Comparison of ENCODE assay signal across 8 cellular contexts in the genomic region with DNA sequence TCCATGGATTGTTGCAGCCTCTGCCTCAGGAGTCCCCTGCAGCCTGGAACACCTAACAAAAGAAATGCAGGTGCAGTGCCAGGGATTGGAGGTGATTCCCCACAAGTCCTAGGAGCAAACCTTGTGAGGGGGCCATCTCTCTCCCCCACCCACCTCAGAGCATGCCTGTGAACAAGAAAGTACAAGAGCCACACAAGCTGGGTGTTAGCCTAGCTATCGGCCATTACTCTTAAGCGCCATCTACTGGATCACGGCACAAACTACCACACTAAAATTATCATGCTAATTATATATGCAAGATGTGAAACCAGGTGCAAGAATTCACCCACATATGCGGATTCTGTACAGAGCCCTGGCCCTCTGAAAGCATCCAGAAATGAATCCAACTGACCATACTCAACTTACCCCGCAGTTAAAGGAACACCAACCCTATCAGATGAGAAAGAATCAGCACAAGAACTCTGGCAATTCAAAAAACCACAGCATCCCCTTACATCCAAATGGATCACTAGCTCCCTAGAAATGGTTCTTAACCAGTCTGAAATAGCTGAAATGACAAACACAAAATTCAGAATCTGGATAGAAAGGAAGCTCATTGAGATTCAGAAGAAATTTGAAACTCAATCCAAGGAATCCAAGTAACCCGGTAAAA. TPM values are rescaled to one million over a fixed set of nuclear protein-coding genes. Genes with fewer than 3 reads are reported as not detected.
DNase-seq lines count a peak whose midpoint lies in the region; TF ChIP-seq lines count a peak whose summit lies in the region.

No MANE protein-coding gene starts in this region.

- H3K79me2 ChIP-seq in GM23248 (ENCODE audit: insufficient read depth) (no peaks in the 10 kb centered on the region; the same call in 1 of the 2 replicates), SU-DHL-6 (ENCODE audit: insufficient read depth, low read length) (no peaks in the 10 kb centered on the region)

- H3K9ac ChIP-seq in GM23248 (no peak overlapping the region), SU-DHL-6 (ENCODE audit: low read length) (no peak overlapping the region)

- H3K9me3 ChIP-seq in GM23248 (ENCODE audit: low read depth) = no peaks in the 10 kb centered on the region
- no peaks in the 10 kb centered on the region for H3K9me3 ChIP-seq in SU-DHL-6 (ENCODE audit: insufficient read depth, low read length)
- H3K9me3 ChIP-seq in iPS DF 6.9 (ENCODE audit: control insufficient read depth, insufficient read depth, low read length) = no peaks in the 10 kb centered on the region

- peaks cover 16% of the 10 kb centered on the region for H3F3A ChIP-seq in GM23248 (ENCODE audit: insufficient read depth)
- peaks cover 10% of the 10 kb centered on the region; the same call in 1 of the 2 replicates for H3F3A ChIP-seq in SU-DHL-6 (ENCODE audit: insufficient read depth)

- H3K36me3 ChIP-seq in GM23248 (ENCODE audit: low read depth) = no peaks in the 10 kb centered on the region
- H3K36me3 ChIP-seq in SU-DHL-6 (ENCODE audit: low read length) = no peaks in the 10 kb centered on the region
- no peaks in the 10 kb centered on the region for H3K36me3 ChIP-seq in iPS DF 6.9 (ENCODE audit: control insufficient read depth, insufficient read depth, low read length)

- no peaks in the 10 kb centered on the region for H4K20me1 ChIP-seq in GM23248 (ENCODE audit: insufficient read depth)
- H4K20me1 ChIP-seq in SU-DHL-6 (ENCODE audit: low read depth, low read length) = no peaks in the 10 kb centered on the region

- no peaks in the 10 kb centered on the region for H3K27me3 ChIP-seq in GM23248 (replicated peaks; ENCODE audit: insufficient read depth)
- H3K27me3 ChIP-seq in SU-DHL-6 (ENCODE audit: low read length) = no peaks in the 10 kb centered on the region
- H3K27me3 ChIP-seq in iPS DF 6.9 (ENCODE audit: control insufficient read depth, insufficient read depth, low read length) = no peaks in the 10 kb centered on the region

- TF ChIP-seq CTCF in SU-DHL-6 (IDR thresholded peaks at IDR 0.05; ENCODE audit: insufficient read depth, low read length, poor library complexity, severe bottlenecking) (peak; percentile 83), astrocyte of the spinal cord (IDR thresholded peaks at IDR 0.05; ENCODE audit: low read depth, low read length) (peak; percentile 86)

- H3K4me1 ChIP-seq in GM23248 (ENCODE audit: insufficient read depth) = peaks cover 31% of the 10 kb centered on the region
- H3K4me1 ChIP-seq in iPS DF 6.9 (ENCODE audit: control insufficient read depth, insufficient read depth, low read length) = no peaks in the 10 kb centered on the region

- H3K4me3 ChIP-seq in GM23248 = no peak overlapping the region
- H3K4me3 ChIP-seq in SU-DHL-6 (ENCODE audit: insufficient read depth, low read length, poor library complexity, severe bottlenecking) = no peak overlapping the region
- H3K4me3 ChIP-seq in astrocyte of the spinal cord (ENCODE audit: low read depth, low read length) = no peak overlapping the region
- H3K4me3 ChIP-seq in iPS DF 6.9 (ENCODE audit: low read length) = no peak overlapping the region

- H3K27ac ChIP-seq in GM23248 (no peak overlapping the region), SU-DHL-6 (ENCODE audit: low read depth, low read length) (no peak overlapping the region), iPS DF 6.9 (ENCODE audit: low read length) (no peak overlapping the region)

- 12 to 15% methylated on average over 6 of the region's 6 CpGs for WGBS in GM23248 (ENCODE audit: low coverage in 1 of 2, low lambda C conversion rate in 2 of 2, missing lambda C conversion rate in 2 of 2), 2 experiments
- WGBS in iPS DF 6.9 (ENCODE audit: insufficient coverage, insufficient read length) = no CpG with 5 or more reads among the region's 6 CpGs

- H3K4me2 ChIP-seq in GM23248 (ENCODE audit: unreplicated experiment) (no peak overlapping the region), SU-DHL-6 (ENCODE audit: low read depth, low read length, poor library complexity, severe bottlenecking) (no peak overlapping the region)

- peak; percentile 62 for DNase-seq in Daoy (ENCODE audit: low read depth)
- peak; percentile 70 for DNase-seq in GM23248
- peak; percentile 57 for DNase-seq in MV-4-11 (lab: John Stamatoyannopoulos, UW)
- DNase-seq in astrocyte of the spinal cord (ENCODE audit: low read depth, low spot score) = peak; percentile 51
- DNase-seq in iPS DF 6.9 (ENCODE audit: low read depth, low spot score) = peak; percentile 18
- DNase-seq in stimulated activated CD4-positive, alpha-beta T cell treated with anti-CD3 and anti-CD28 coated beads, Interleukin-15, amount 100 ng/mL, for 24 hours = peak; percentile 48
- no peak for DNase-seq in amniotic stem cell (lab: John Stamatoyannopoulos, UW)

- H3K9me2 ChIP-seq in GM23248 (ENCODE audit: insufficient read depth) = no peaks in the 10 kb centered on the region
- H3K9me2 ChIP-seq in SU-DHL-6 (replicated peaks; ENCODE audit: insufficient read depth, low read length) = no peaks in the 10 kb centered on the region

- H2AFZ ChIP-seq in GM23248 (no peak overlapping the region), SU-DHL-6 (ENCODE audit: low read depth, low read length, severe bottlenecking) (no peak overlapping the region)

- in situ Hi-C loops in GM23248 (cut with MboI) = no loop called here
- in situ Hi-C loops in astrocyte of the spinal cord (cut with HindIII; ENCODE audit: low sequenced_read_pairs) = no loop called here

RNA-seq across cellular contexts. Expression of a gene that starts 16.5 kb away (rescaled TPM):
- 13.5 and 15.2 TPM in 2 replicates for total RNA-seq in Daoy (2014; rRNA removed; shearing (Covaris generic))
- 15.1 and 30.7 TPM in 2 replicates for total RNA-seq in GM23248 (2014; rRNA removed; shearing (Covaris generic))
- polyA plus RNA-seq in GM23248 (2016; fragmentation: Nextera tagmentation; extraction: Ambion mirVana) = 48.2 and 53.3 TPM in 2 replicates

RNA-seq across cellular contexts. Expression of a gene that starts 38.1 kb away (rescaled TPM):
- total RNA-seq in Daoy (2014; rRNA removed; shearing (Covaris generic)) = 15.1 and 16.1 TPM in 2 replicates
- total RNA-seq in GM23248 (2014; rRNA removed; shearing (Covaris generic)) = 15.9 and 18.9 TPM in 2 replicates
- 16.0 and 18.1 TPM in 2 replicates for polyA plus RNA-seq in GM23248 (2016; fragmentation: Nextera tagmentation; extraction: Ambion mirVana)
